11 cellular contexts compared by ENCODE assay signal in the genomic region with DNA sequence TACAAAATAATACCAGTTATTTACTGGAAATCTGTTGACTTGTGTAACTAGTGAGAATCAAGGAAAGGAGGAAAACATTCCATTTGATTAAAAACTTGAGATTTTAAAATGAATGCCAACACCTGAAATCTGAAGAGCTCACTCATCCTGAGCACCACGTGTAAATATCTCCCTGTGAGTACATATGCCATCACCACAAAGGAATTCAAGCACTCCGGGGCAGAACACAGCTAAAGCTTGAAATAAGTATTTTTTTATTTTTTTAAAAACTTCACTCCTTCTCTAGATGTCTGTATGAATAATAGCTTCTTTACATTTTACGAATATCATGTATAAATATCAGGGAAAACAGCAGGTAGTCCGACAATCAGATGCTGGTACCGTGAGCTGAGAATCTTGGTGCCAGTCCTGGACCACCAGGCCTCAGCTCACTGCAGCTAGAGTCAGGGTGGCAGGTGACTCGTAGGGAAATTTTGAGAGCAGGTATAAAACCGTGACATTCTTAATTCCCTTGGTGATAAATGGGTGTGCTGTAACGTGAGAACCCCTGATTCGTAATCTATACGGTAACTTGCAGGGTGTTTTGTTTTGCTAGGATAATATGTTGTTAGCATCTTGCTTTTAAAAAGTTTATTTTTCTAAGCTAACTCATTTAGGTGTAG. TPM values are rescaled to one million over a fixed set of nuclear protein-coding genes. Genes with fewer than 3 reads are reported as not detected.
DNase-seq lines count a peak whose midpoint lies in the region; ATAC-seq, FAIRE-seq and TF ChIP-seq lines count a peak whose summit lies in the region.
"Had no signal": no experiment of that assay in that cellular context is flagged by ENCODE, and none has a peak within 500 bp of the region (broad histone marks: within the 10 kb centered on the region; RNA-seq: fewer than 3 reads in every experiment).

No MANE protein-coding gene starts in this region.

- peak overlapping the region; percentile 40 for H3K4me3 ChIP-seq in skeletal muscle satellite cell (ENCODE audit: low read length)
- no peak overlapping the region for H3K4me3 ChIP-seq in gastroesophageal sphincter
- H3K4me3 ChIP-seq: colonic mucosa, transverse colon had no signal

- H3K9me3 ChIP-seq in skeletal muscle satellite cell (replicated peaks; ENCODE audit: low read length) (no peaks in the 10 kb centered on the region), gastroesophageal sphincter (no peaks in the 10 kb centered on the region)
- H3K9me3 ChIP-seq: colonic mucosa, transverse colon had no signal

- H3K36me3 ChIP-seq in skeletal muscle satellite cell (ENCODE audit: insufficient read depth, low read length) (no peaks in the 10 kb centered on the region), gastroesophageal sphincter (no peaks in the 10 kb centered on the region)
- H3K36me3 ChIP-seq: colonic mucosa, transverse colon had no signal

- ATAC-seq in gastroesophageal sphincter: no peak

- no peaks in the 10 kb centered on the region for H3K27me3 ChIP-seq in skeletal muscle satellite cell (ENCODE audit: control insufficient read depth, insufficient read depth, low read length)
- H3K27me3 ChIP-seq in gastroesophageal sphincter: no peaks in the 10 kb centered on the region
- H3K27me3 ChIP-seq: colonic mucosa, transverse colon had no signal

- H3K4me2 ChIP-seq in skeletal muscle satellite cell (ENCODE audit: low read length): peak overlapping the region; percentile 74

- peak overlapping the region; percentile 34 for H3K9ac ChIP-seq in skeletal muscle satellite cell (ENCODE audit: low read depth, low read length)

- TF ChIP-seq EP300 in gastroesophageal sphincter (IDR thresholded peaks at IDR 0.05): no peak

- TF ChIP-seq POLR2A in H54 (IDR thresholded peaks at IDR 0.05; ENCODE audit: low read depth, low read length) (no peak), gastroesophageal sphincter (IDR thresholded peaks at IDR 0.05) (no peak)

- no peak overlapping the region for H3K27ac ChIP-seq in gastroesophageal sphincter
- H3K27ac ChIP-seq: colonic mucosa, transverse colon had no signal

- TF ChIP-seq CTCF in gastroesophageal sphincter (IDR thresholded peaks at IDR 0.05): no peak

- 58 to 71% methylated on average over 10 of the region's 10 CpGs for WGBS in gastroesophageal sphincter (ENCODE audit: low coverage in 1 of 2), 2 donors

- DNase-seq in H54 (ENCODE audit: insufficient read length, low spot score) (peak; percentile 63), RCC 7860 (ENCODE audit: low spot score) (peak; percentile 75), fibroblast of the conjunctiva (ENCODE audit: low read depth) (peak; percentile 21)
- DNase-seq in activated naive CD4-positive, alpha-beta T cell treated with Interleukin-2 at 50 U/mL for 16 hours: no peak
- DNase-seq in activated CD8-positive, alpha-beta memory T cell treated with anti-CD3 and anti-CD28 coated beads for 24 hours: no peak
- DNase-seq: colonic mucosa; kidney; stimulated activated CD4-positive, alpha-beta T cell treated with anti-CD3 and anti-CD28 coated beads, Interleukin-15, amount 100 ng/mL, for 24 hours; transverse colon had no signal

- H3K4me1 ChIP-seq in skeletal muscle satellite cell (ENCODE audit: control insufficient read depth, insufficient read depth, low read length): peaks cover 12% of the 10 kb centered on the region
- peaks cover 0 to 18% (median 0%) of the 10 kb centered on the region in 3 donors for H3K4me1 ChIP-seq in gastroesophageal sphincter
- H3K4me1 ChIP-seq: colonic mucosa had no signal

- FAIRE-seq in H54 (lab: Jason Lieb, UNC) (no peak), RCC 7860 (lab: Jason Lieb, UNC) (peak; percentile 88)
- FAIRE-seq: kidney had no signal

RNA-seq across cellular contexts. Expression of a gene that starts 12.7 kb away (rescaled TPM):
- 8.1 and 9.1 TPM in 2 replicates for total RNA-seq in skeletal muscle satellite cell (2012; rRNA removed)
- total RNA-seq in gastroesophageal sphincter: 10 to 100 TPM; 16.0 to 34.5 (median 22.1) TPM

Comparison
In these comparisons a context has a peak if more than half of its experiments do, and no peak if none do; other contexts are left out.
1. DNase-seq: peak in H54 (single experiment), RCC 7860 (single experiment) and fibroblast of the conjunctiva (single experiment); none in activated naive CD4-positive, alpha-beta T cell treated with Interleukin-2 at 50 U/mL for 16 hours (single experiment) and activated CD8-positive, alpha-beta memory T cell treated with anti-CD3 and anti-CD28 coated beads for 24 hours (single experiment).